Comparison of ENCODE assay signal across 8 cellular contexts in the genomic region with DNA sequence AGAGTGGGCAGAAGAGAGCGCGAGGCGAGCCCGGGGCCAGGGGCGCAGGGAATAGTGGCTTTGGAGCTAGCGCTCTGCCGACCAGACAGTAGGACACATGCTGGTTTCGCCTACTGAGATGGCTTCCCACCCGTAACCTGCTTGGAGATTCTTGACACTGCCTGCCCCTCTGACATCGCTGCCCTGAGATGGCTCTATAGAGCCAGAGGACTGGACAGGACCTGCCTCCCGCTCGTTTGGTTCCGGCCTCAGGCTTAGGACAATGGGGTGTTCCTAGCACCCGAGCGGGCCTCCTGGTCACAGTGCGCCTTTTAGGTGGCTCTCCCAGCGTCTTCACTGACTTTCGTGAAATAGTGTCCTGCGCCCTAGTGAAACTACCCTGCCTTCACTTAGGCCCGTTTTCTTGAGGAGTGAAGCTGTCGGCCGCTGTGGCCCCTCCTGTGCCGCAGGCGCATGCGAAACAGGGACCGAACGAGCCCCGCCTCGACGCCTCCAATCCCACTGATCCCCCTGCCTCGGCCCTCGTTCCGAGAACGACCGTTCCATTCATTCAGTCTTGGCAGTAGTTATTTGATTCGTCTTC. TPM values are rescaled to one million over a fixed set of nuclear protein-coding genes. Genes with fewer than 3 reads are reported as not detected.
A peak's percentile ranks its signal among the peaks of the same experiment; 100 is the strongest.
DNase-seq lines count a peak whose midpoint lies in the region; ATAC-seq and TF ChIP-seq lines count a peak whose summit lies in the region.

No MANE protein-coding gene starts in this region.

- H3K4me1 ChIP-seq in endocrine pancreas (ENCODE audit: control insufficient read depth, insufficient read depth, low read length) (no peaks in the 10 kb centered on the region), thoracic aorta (ENCODE audit: control insufficient read depth in 1 of 2, low read depth in 2 of 2) (peaks cover 3 to 13% of the 10 kb centered on the region in 2 donors)

- TF ChIP-seq CTCF in mesothelial cell of epicardium (IDR thresholded peaks at IDR 0.05; ENCODE audit: unreplicated experiment), result no peak
- TF ChIP-seq CTCF in thoracic aorta (IDR thresholded peaks at IDR 0.05), result no peak

- H3K36me3 ChIP-seq in endocrine pancreas (ENCODE audit: control insufficient read depth, insufficient read depth, low read length) (no peaks in the 10 kb centered on the region), thoracic aorta (no peaks in the 10 kb centered on the region)

- intact Hi-C loops in Right ventricle myocardium inferior (cut with DNase I), result loop anchor here (2.0 to 10.0 kb wide), 3 partner anchors 82 to 184 kb away; a partner anchor contains a TSS
- intact Hi-C loops in cardiac septum (cut with DNase I), result loop anchor here (5.0 to 10.0 kb wide), 4 partner anchors 84 to 269 kb away; a partner anchor contains a TSS

- CTCF ChIA-PET in activated CD8-positive, alpha-beta T cell treated with anti-CD3 and anti-CD28 coated beads, Interleukin-2, amount 10 ng/mL, durations not matched to agents 7 days and 5 days (lab: Charles Lee), result interaction anchor here (1.5 kb wide), 1 partner anchor 83 kb away, joined by 3 read pairs; no protein-coding TSS in a partner anchor

- DNase-seq in Right ventricle myocardium inferior (ENCODE audit: missing footprints) (no peak), cardiac septum (ENCODE audit: low spot score) (no peak), KBM-7 (peak; percentile 55), mesothelial cell of epicardium (ENCODE audit: low spot score in 2 of 2, unreplicated experiment in 2 of 2) (peak in 1 of 2 experiments; percentile 39), thoracic aorta (ENCODE audit: low spot score) (no peak), NCI-H446 treated with DMSO at 0.1 percent for 48 hours (lab: John Stamatoyannopoulos, UW) (no peak)
- DNase-seq in activated CD8-positive, alpha-beta T cell treated with anti-CD3 and anti-CD28 coated beads, Interleukin-2, amount 10 ng/mL, durations not matched to agents 7 days and 5 days, result peak; percentile 25

- H3K4me1 Mint-ChIP-seq in activated CD8-positive, alpha-beta T cell treated with anti-CD3 and anti-CD28 coated beads, Interleukin-2, amount 10 ng/mL, durations not matched to agents 7 days and 5 days (ENCODE audit: low read depth), result peaks cover 21% of the 10 kb centered on the region
- peaks cover 7% of the 10 kb centered on the region for H3K4me1 Mint-ChIP-seq in mesothelial cell of epicardium

- peak overlapping the region; percentile 82 for H3K9ac ChIP-seq in endocrine pancreas (ENCODE audit: control insufficient read depth, insufficient read depth, low read length)

- in situ Hi-C loops in KBM-7 (cut with MboI; ENCODE audit: low pct_unique_long_range_greater_than_20kb, low sequenced_read_pairs), result no loop called here

- POLR2A ChIA-PET in activated CD8-positive, alpha-beta T cell treated with anti-CD3 and anti-CD28 coated beads, Interleukin-2, amount 10 ng/mL, durations not matched to agents 7 days and 5 days (lab: Charles Lee), result interaction anchor here (1.0 to 3.1 kb wide), 12 partner anchors 9 to 255 kb away, joined by 3 to 43 read pairs (median 8); a partner anchor contains a TSS

- H3K27me3 ChIP-seq in endocrine pancreas (ENCODE audit: control insufficient read depth, insufficient read depth, low read length) (no peaks in the 10 kb centered on the region), thoracic aorta (replicated peaks; ENCODE audit: insufficient read depth) (no peaks in the 10 kb centered on the region)

- no peaks in the 10 kb centered on the region for H3K9me3 ChIP-seq in endocrine pancreas (ENCODE audit: control insufficient read depth, low read length)
- H3K9me3 ChIP-seq in thoracic aorta, result no peaks in the 10 kb centered on the region

- H3K4me3 ChIP-seq in endocrine pancreas (ENCODE audit: control insufficient read depth, insufficient read depth, low read length) (peak overlapping the region; percentile 70), thoracic aorta (peak overlapping the region; percentile 81)

- no peaks in the 10 kb centered on the region for H3K27me3 Mint-ChIP-seq in activated CD8-positive, alpha-beta T cell treated with anti-CD3 and anti-CD28 coated beads, Interleukin-2, amount 10 ng/mL, durations not matched to agents 7 days and 5 days (ENCODE audit: low read depth)
- H3K27me3 Mint-ChIP-seq in mesothelial cell of epicardium (ENCODE audit: low read depth), result no peaks in the 10 kb centered on the region

- H3K27ac Mint-ChIP-seq in activated CD8-positive, alpha-beta T cell treated with anti-CD3 and anti-CD28 coated beads, Interleukin-2, amount 10 ng/mL, durations not matched to agents 7 days and 5 days, result peak overlapping the region; percentile 99
- H3K27ac Mint-ChIP-seq in mesothelial cell of epicardium, result peak overlapping the region; percentile 99

- no peaks in the 10 kb centered on the region for H3K9me3 Mint-ChIP-seq in activated CD8-positive, alpha-beta T cell treated with anti-CD3 and anti-CD28 coated beads, Interleukin-2, amount 10 ng/mL, durations not matched to agents 7 days and 5 days (ENCODE audit: insufficient read depth)
- H3K9me3 Mint-ChIP-seq in mesothelial cell of epicardium, result peaks cover 10% of the 10 kb centered on the region

- H3K36me3 Mint-ChIP-seq in activated CD8-positive, alpha-beta T cell treated with anti-CD3 and anti-CD28 coated beads, Interleukin-2, amount 10 ng/mL, durations not matched to agents 7 days and 5 days (ENCODE audit: low read depth), result peaks cover 28% of the 10 kb centered on the region
- peaks cover 7% of the 10 kb centered on the region for H3K36me3 Mint-ChIP-seq in mesothelial cell of epicardium

- H3K4me3 Mint-ChIP-seq in activated CD8-positive, alpha-beta T cell treated with anti-CD3 and anti-CD28 coated beads, Interleukin-2, amount 10 ng/mL, durations not matched to agents 7 days and 5 days, result peak overlapping the region; percentile 97
- H3K4me3 Mint-ChIP-seq in mesothelial cell of epicardium, result peak overlapping the region; percentile 97

- peak overlapping the region; percentile 86 to 90 for H3K27ac ChIP-seq in thoracic aorta

- ATAC-seq in Right ventricle myocardium inferior, result peak; percentile 4
- peak; percentile 5 for ATAC-seq in activated CD8-positive, alpha-beta T cell treated with anti-CD3 and anti-CD28 coated beads, Interleukin-2, amount 10 ng/mL, durations not matched to agents 7 days and 5 days
- ATAC-seq in thoracic aorta (ENCODE audit: insufficient number of reproducible peaks, low FRiP score, low read depth), result no peak

RNA-seq across cellular contexts. Expression of a gene that starts 0.6 kb away (rescaled TPM):
- 14.6 TPM for total RNA-seq in Right ventricle myocardium inferior
- 25.7 TPM for total RNA-seq in cardiac septum
- 10 to 100 TPM; 35.0 to 43.6 TPM for total RNA-seq in activated CD8-positive, alpha-beta T cell treated with anti-CD3 and anti-CD28 coated beads, Interleukin-2, amount 10 ng/mL, durations not matched to agents 7 days and 5 days
- 46.5 to 48.0 TPM (median 47.9 TPM) in 3 replicates for total RNA-seq in mesothelial cell of epicardium
- 10 to 100 TPM; 38.0 to 81.0 TPM for total RNA-seq in thoracic aorta

Comparison
In these comparisons a context has a peak if more than half of its experiments do, and no peak if none do; other contexts are left out.
1. DNase-seq: peak in KBM-7 (single experiment) and activated CD8-positive, alpha-beta T cell treated with anti-CD3 and anti-CD28 coated beads, Interleukin-2, amount 10 ng/mL, durations not matched to agents 7 days and 5 days (single experiment); none in Right ventricle myocardium inferior (single experiment), cardiac septum (single experiment), thoracic aorta (single experiment) and NCI-H446 treated with DMSO at 0.1 percent for 48 hours (single experiment).